ENCODE assay signal across 8 cellular contexts in the genomic region with DNA sequence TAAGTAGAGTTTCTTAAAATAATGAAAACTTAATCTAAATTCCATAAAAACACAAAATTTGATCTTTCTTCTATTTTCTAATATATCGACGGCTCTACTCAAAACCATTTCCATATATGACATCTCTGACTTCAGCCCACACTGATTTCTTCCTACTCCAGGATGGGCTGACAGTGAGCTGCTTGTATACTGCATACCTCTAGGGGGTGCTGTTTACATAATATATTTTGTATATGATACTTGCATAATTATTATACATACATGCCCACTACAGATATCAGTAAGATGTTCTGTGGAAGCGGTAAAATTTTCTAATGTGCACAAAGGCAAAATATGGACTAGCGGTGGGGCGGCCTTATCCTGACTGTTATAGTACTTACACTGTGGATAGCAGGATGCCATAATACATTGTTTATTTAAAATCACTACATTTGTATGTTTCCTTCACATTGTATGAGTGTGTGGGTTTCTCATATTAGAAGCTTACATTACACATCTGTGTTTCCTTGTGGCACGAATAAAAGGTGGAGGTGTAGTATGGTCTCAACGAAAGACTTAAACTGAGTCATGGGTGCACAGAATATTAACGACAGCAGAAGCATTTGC.
DNase-seq lines count a peak whose midpoint lies in the region; ATAC-seq, FAIRE-seq and TF ChIP-seq lines count a peak whose summit lies in the region.

No MANE protein-coding gene starts in this region.

- peak; percentile 90 for ATAC-seq in HG02642 (IDR thresholded peaks at IDR 0.05; ENCODE audit: poor library complexity, unreplicated experiment)

- DNase-seq in 8988T = peak; percentile 23
- peak; percentile 37 for DNase-seq in GM13976 (ENCODE audit: low spot score)
- peak; percentile 16 for DNase-seq in NCI-H1048 (lab: John Stamatoyannopoulos, UW)
- peak; percentile 4 for DNase-seq in UCSD-AML1 (lab: John Stamatoyannopoulos, UW; ENCODE audit: unreplicated experiment)
- DNase-seq in keratinocyte (ENCODE audit: low read depth, low spot score) = no peak
- no peak for DNase-seq in hippocampal formation (lab: John Stamatoyannopoulos, UW)
- no peak for DNase-seq in C1 segment of cervical spinal cord (lab: John Stamatoyannopoulos, UW)

- dilution Hi-C loops in keratinocyte (cut with MboI; ENCODE audit: extremely low pct_ligation_motif_present, low sequenced_read_pairs) = no loop called here

- H3K4me1 ChIP-seq in keratinocyte (ENCODE audit: control insufficient read depth, extremely low read depth, insufficient read depth, low read length) = no peaks in the 10 kb centered on the region

- H3K27me3 ChIP-seq in keratinocyte (ENCODE audit: control insufficient read depth, extremely low read depth, insufficient read depth, low read length) = no peaks in the 10 kb centered on the region

- FAIRE-seq in keratinocyte (lab: Jason Lieb, UNC) = no peak

- no peaks in the 10 kb centered on the region for H4K20me1 ChIP-seq in keratinocyte (ENCODE audit: control insufficient read depth, extremely low read depth, insufficient read depth, low read length)

- H3K9me3 ChIP-seq in keratinocyte (ENCODE audit: control insufficient read depth, low read depth, low read length) = no peaks in the 10 kb centered on the region

- no peaks in the 10 kb centered on the region for H3K79me2 ChIP-seq in keratinocyte (ENCODE audit: control insufficient read depth, insufficient read depth, low read length)

- peak; percentile 62 for TF ChIP-seq CTCF in GM13976 (IDR thresholded peaks at IDR 0.05; ENCODE audit: borderline replicate concordance, control extremely low read depth, extremely low read depth, insufficient read depth, missing control alignments)
- TF ChIP-seq CTCF in keratinocyte (optimal IDR thresholded peaks at IDR 0.05 in 1 of 3, IDR thresholded peaks at IDR 0.05 in 1 of 3, conservative IDR thresholded peaks at IDR 0.05 in 1 of 3; ENCODE audit: extremely low read depth in 1 of 3, insufficient read depth in 2 of 3, low read length in 3 of 3) = peak; percentile 47 to 54 (median 53)

- H3K9ac ChIP-seq in keratinocyte (ENCODE audit: control insufficient read depth, extremely low read depth, insufficient read depth, low read length) = no peak overlapping the region

- in situ Hi-C loops in GM13976 (cut with MboI; ENCODE audit: low sequenced_read_pairs, unreplicated experiment) = no loop called here

- H3K36me3 ChIP-seq in keratinocyte (ENCODE audit: control insufficient read depth in 2 of 2, extremely low read depth in 1 of 2, insufficient read depth in 2 of 2, low read length in 2 of 2) = no peaks in the 10 kb centered on the region

- no peak overlapping the region for H3K27ac ChIP-seq in keratinocyte (ENCODE audit: control insufficient read depth, insufficient read depth, low read length)

- H2AFZ ChIP-seq in keratinocyte (ENCODE audit: control insufficient read depth, low read length) = no peak overlapping the region

- no peak overlapping the region for H3K4me2 ChIP-seq in keratinocyte (ENCODE audit: control insufficient read depth, extremely low read depth, insufficient read depth, low read depth, low read length)

- H3K9me1 ChIP-seq in keratinocyte (ENCODE audit: control insufficient read depth, extremely low read depth, insufficient read depth, low read length) = no peaks in the 10 kb centered on the region

- H3K4me3 ChIP-seq in keratinocyte (ENCODE audit: control insufficient read depth in 2 of 3, extremely low read depth in 1 of 3, insufficient read depth in 2 of 3, low read depth in 1 of 3, low read length in 3 of 3) = no peak overlapping the region

Comparison
In these comparisons a context has a peak if more than half of its experiments do, and no peak if none do; other contexts are left out.
1. DNase-seq: peak in 8988T (single experiment), GM13976 (single experiment), NCI-H1048 (single experiment) and UCSD-AML1 (single experiment); none in keratinocyte (single experiment), hippocampal formation (0 of 2) and C1 segment of cervical spinal cord (0 of 14).